ENCODE assay signal across 14 cellular contexts in genomic region chr1:229570891-229571516, GRCh38.
"Had no signal": no experiment of that assay in that cellular context is flagged by ENCODE, and none has a peak within 500 bp of the region (broad histone marks: within the 10 kb centered on the region; RNA-seq: fewer than 3 reads in every experiment).

No MANE protein-coding gene starts in this region.

- H3K4me3 ChIP-seq: adrenal gland, right atrium auricular region, skin epidermis, tibial nerve had no signal

- H3K27ac ChIP-seq: adrenal gland, right atrium auricular region, skin epidermis, tibial nerve had no signal

- H3K27me3 Mint-ChIP-seq: activated T-helper 17 cell treated with anti-CD3 and anti-CD28 coated beads, Interleukin-2, amount 50 U/mL, for 72 hours had no signal

- H3K36me3 ChIP-seq: adrenal gland, right atrium auricular region, tibial nerve had no signal

- DNase-seq: activated CD4-positive, alpha-beta T cell treated with anti-CD3 and anti-CD28 coated beads, Interleukin-2, amount 10 ng/mL, durations not matched to agents 24 days and 14 days; activated CD8-positive, alpha-beta memory T cell treated with anti-CD3 and anti-CD28 coated beads for 24 hours; activated naive CD4-positive, alpha-beta T cell treated with anti-CD3 and anti-CD28 coated beads, Interleukin-2, amount 50 U/mL, for 16 hours; effector CD4-positive, alpha-beta T cell; foreskin melanocyte; head of caudate nucleus; left cardiac atrium; naive thymus-derived CD4-positive, alpha-beta T cell had no signal

- H3K4me3 Mint-ChIP-seq: activated CD4-positive, alpha-beta T cell treated with anti-CD3 and anti-CD28 coated beads, Interleukin-2, amount 10 ng/mL, durations not matched to agents 24 days and 14 days; activated T-helper 17 cell treated with anti-CD3 and anti-CD28 coated beads, Interleukin-2, amount 50 U/mL, for 72 hours; naive thymus-derived CD4-positive, alpha-beta T cell; WTC11 had no signal

- ATAC-seq: activated T-helper 17 cell treated with anti-CD3 and anti-CD28 coated beads, Interleukin-2, amount 50 U/mL, for 72 hours; left cardiac atrium; naive thymus-derived CD4-positive, alpha-beta T cell; WTC11 had no signal

- H3K9me3 Mint-ChIP-seq: activated CD4-positive, alpha-beta T cell treated with anti-CD3 and anti-CD28 coated beads, Interleukin-2, amount 10 ng/mL, durations not matched to agents 24 days and 14 days; activated T-helper 17 cell treated with anti-CD3 and anti-CD28 coated beads, Interleukin-2, amount 50 U/mL, for 72 hours; naive thymus-derived CD4-positive, alpha-beta T cell; WTC11 had no signal

- H3K27ac Mint-ChIP-seq: activated CD4-positive, alpha-beta T cell treated with anti-CD3 and anti-CD28 coated beads, Interleukin-2, amount 10 ng/mL, durations not matched to agents 24 days and 14 days; activated T-helper 17 cell treated with anti-CD3 and anti-CD28 coated beads, Interleukin-2, amount 50 U/mL, for 72 hours; WTC11 had no signal

- H3K4me1 ChIP-seq: adrenal gland, right atrium auricular region, tibial nerve had no signal

- H3K27me3 ChIP-seq: adrenal gland, right atrium auricular region, tibial nerve had no signal

- H3K4me1 Mint-ChIP-seq: activated T-helper 17 cell treated with anti-CD3 and anti-CD28 coated beads, Interleukin-2, amount 50 U/mL, for 72 hours; WTC11 had no signal

- H3K9me3 ChIP-seq: adrenal gland, right atrium auricular region, tibial nerve had no signal

- H3K36me3 Mint-ChIP-seq: naive thymus-derived CD4-positive, alpha-beta T cell; WTC11 had no signal
